8 cellular contexts compared by ENCODE assay signal in genomic region chr1:186722711-186723309, GRCh38.
DNase-seq lines count a peak whose midpoint lies in the region; ATAC-seq and TF ChIP-seq lines count a peak whose summit lies in the region.

No MANE protein-coding gene starts in this region.

- no peak overlapping the region for H3K9ac ChIP-seq in OCI-LY1 (ENCODE audit: low read length)

- no peak overlapping the region for H2AFZ ChIP-seq in OCI-LY1 (ENCODE audit: low read length)

- ATAC-seq in HG02938 (IDR thresholded peaks at IDR 0.05; ENCODE audit: unreplicated experiment): peak; percentile 83

- H3K9me2 ChIP-seq in OCI-LY1 (ENCODE audit: low read depth, low read length): no peaks in the 10 kb centered on the region

- TF ChIP-seq POLR2A in erythroblast (IDR thresholded peaks at IDR 0.05; ENCODE audit: low read length): no peak

- H3K27me3 ChIP-seq in OCI-LY1 (ENCODE audit: insufficient read depth, low read length): no peaks in the 10 kb centered on the region

- no peaks in the 10 kb centered on the region for H3K9me3 ChIP-seq in OCI-LY1 (ENCODE audit: low read length)

- H3K36me3 ChIP-seq in OCI-LY1 (ENCODE audit: insufficient read depth, low read length): no peaks in the 10 kb centered on the region

- no peak overlapping the region for H3K4me3 ChIP-seq in OCI-LY1 (ENCODE audit: low read depth, low read length, poor library complexity, severe bottlenecking)

- H4K20me1 ChIP-seq in OCI-LY1 (ENCODE audit: insufficient read depth, low read length): no peaks in the 10 kb centered on the region

- no peak overlapping the region for H3K4me2 ChIP-seq in OCI-LY1 (ENCODE audit: low read length)

- no peaks in the 10 kb centered on the region for H3F3A ChIP-seq in OCI-LY1 (ENCODE audit: insufficient read depth, low read length)

- H3K79me2 ChIP-seq in OCI-LY1 (ENCODE audit: insufficient read depth, low read length): no peaks in the 10 kb centered on the region

- H3K4me1 ChIP-seq in OCI-LY1 (ENCODE audit: insufficient read depth, low read length, severe bottlenecking): no peaks in the 10 kb centered on the region

- TF ChIP-seq CTCF in GM12873 (IDR thresholded peaks at IDR 0.05; ENCODE audit: insufficient read depth, low read depth, low read length, missing control alignments) (peak; percentile 70), OCI-LY1 (IDR thresholded peaks at IDR 0.05; ENCODE audit: low read length) (peak; percentile 73)

- DNase-seq in AG08396 (ENCODE audit: low spot score) (peak; percentile 17), erythroblast (lab: John Stamatoyannopoulos, UW) (peak; percentile 48 to 65), smooth muscle cell of the brain vasculature (ENCODE audit: low read depth, low spot score) (peak; percentile 33), islet precursor cell (no peak), NCI-H510A (lab: John Stamatoyannopoulos, UW) (no peak)

- no peak overlapping the region for H3K27ac ChIP-seq in OCI-LY1 (ENCODE audit: low read depth, low read length, poor library complexity, severe bottlenecking)

Comparison
In these comparisons a context has a peak if more than half of its experiments do, and no peak if none do; other contexts are left out.
1. DNase-seq: peak in AG08396 (single experiment), erythroblast (2 of 2) and smooth muscle cell of the brain vasculature (single experiment); none in islet precursor cell (single experiment) and NCI-H510A (single experiment).